ENCODE assay signal across 26 cellular contexts in genomic region chr10:35661236-35661635, GRCh38. TPM values are rescaled to one million over a fixed set of nuclear protein-coding genes. Genes with fewer than 3 reads are reported as not detected.
"Had no signal": no experiment of that assay in that cellular context is flagged by ENCODE, and none has a peak within 500 bp of the region (broad histone marks: within the 10 kb centered on the region; RNA-seq: fewer than 3 reads in every experiment).

No MANE protein-coding gene starts in this region.

- H3K9me3 ChIP-seq: gastrocnemius medialis, left lung, lower lobe of right lung, right lobe of liver, thoracic aorta had no signal

- H3K27ac ChIP-seq: coronary artery, gastrocnemius medialis, heart right ventricle, left lung, lower lobe of right lung, psoas muscle, right lobe of liver, thoracic aorta had no signal

- H3K27me3 ChIP-seq: gastrocnemius medialis, left lung, right lobe of liver had no signal

- H3K36me3 ChIP-seq: gastrocnemius medialis, heart right ventricle, left lung, lower lobe of right lung, right lobe of liver, thoracic aorta had no signal

- H3K4me1 ChIP-seq: gastrocnemius medialis, heart right ventricle, left lung, lower lobe of right lung, psoas muscle, right lobe of liver had no signal

- ATAC-seq: gastrocnemius medialis; heart right ventricle; left lung; lower lobe of right lung; psoas muscle; right lobe of liver; stimulated activated naive B cell treated with anti-CD40 and anti-IgM and Interleukin-4, amounts not matched to agents 10 μg/mL and 1 μg/mL and 100 μg/mL, for 72 hours; stimulated activated naive CD8-positive, alpha-beta T cell treated with anti-CD3 and anti-CD28 coated beads, Interleukin-15, amount 100 ng/mL, for 72 hours had no signal

- DNase-seq: effector CD4-positive, alpha-beta T cell; endodermal cell; erythroblast; gastrocnemius medialis; heart right ventricle; islet precursor cell; left lung; lower lobe of right lung; naive B cell; occipital lobe; psoas muscle; retina; right lobe of liver; stimulated activated CD4-positive, alpha-beta T cell treated with anti-CD3 and anti-CD28 coated beads, Interleukin-2, amount 100 ng/mL, for 24 hours; stimulated activated CD4-positive, alpha-beta T cell treated with anti-CD3 and anti-CD28 coated beads, Interleukin-4, amount 100 ng/mL, for 4 hours; stimulated activated naive B cell treated with anti-CD40 and anti-IgM and Interleukin-4, amounts not matched to agents 10 μg/mL and 1 μg/mL and 100 μg/mL, for 72 hours; stimulated activated naive CD8-positive, alpha-beta T cell treated with anti-CD3 and anti-CD28 coated beads, Interleukin-15, amount 100 ng/mL, for 72 hours; trophoblast cell had no signal

- H3K4me3 ChIP-seq: coronary artery, gastrocnemius medialis, heart right ventricle, left lung, lower lobe of right lung, psoas muscle, right lobe of liver, thoracic aorta had no signal

RNA-seq across cellular contexts. Expression of gene GJD4, which starts 56.1 kb away (rescaled TPM):
- total RNA-seq: chondrocyte, dermis microvascular lymphatic vessel endothelial cell, endothelial cell of umbilical vein, fibroblast of villous mesenchyme, gastrocnemius medialis, heart right ventricle, left lung, lower lobe of right lung, occipital lobe, psoas muscle, right lobe of liver, subcutaneous adipose tissue, thoracic aorta, urinary bladder had no signal
- polyA plus RNA-seq: endothelial cell of umbilical vein, urinary bladder had no signal
